8 cellular contexts compared by ENCODE assay signal in genomic region chr1:89987170-89987819, GRCh38. TPM values are rescaled to one million over a fixed set of nuclear protein-coding genes. Genes with fewer than 3 reads are reported as not detected.
DNase-seq lines count a peak whose midpoint lies in the region; ATAC-seq, FAIRE-seq and TF ChIP-seq lines count a peak whose summit lies in the region.

No MANE protein-coding gene starts in this region.

- TF ChIP-seq RAD21 in liver (IDR thresholded peaks at IDR 0.05), result peak; percentile 96 to 97

- H3K4me3 ChIP-seq in coronary artery (no peak overlapping the region), liver (ENCODE audit: low read depth in 1 of 3, low read length in 3 of 3) (no peak overlapping the region)

- no peak overlapping the region for H3K9ac ChIP-seq in liver (ENCODE audit: low read depth in 1 of 2, low read length in 2 of 2)

- FAIRE-seq in TTC549 (lab: Jason Lieb, UNC), result peak; percentile 96

- H3K27me3 ChIP-seq in liver (ENCODE audit: control insufficient read depth in 4 of 4, insufficient read depth in 4 of 4, low read length in 3 of 4), result no peaks in the 10 kb centered on the region

- no peaks in the 10 kb centered on the region for H3K9me3 ChIP-seq in liver (ENCODE audit: control insufficient read depth in 4 of 4, low read length in 3 of 4)

- TF ChIP-seq CTCF in AG09319 (IDR thresholded peaks at IDR 0.05; ENCODE audit: low read depth, low read length), result peak; percentile 87
- TF ChIP-seq CTCF in coronary artery (IDR thresholded peaks at IDR 0.05), result peak; percentile 68
- peak; percentile 91 for TF ChIP-seq CTCF in liver (IDR thresholded peaks at IDR 0.05; ENCODE audit: low read depth, low read length, missing input control)

- under 1% methylated on average over 3 of the region's 3 CpGs for WGBS in liver

- no peaks in the 10 kb centered on the region for H3K36me3 ChIP-seq in liver (ENCODE audit: control insufficient read depth in 4 of 4, insufficient read depth in 3 of 4, low read depth in 1 of 4, low read length in 3 of 4)

- ATAC-seq in GM18511 (IDR thresholded peaks at IDR 0.05; ENCODE audit: unreplicated experiment), result peak; percentile 92
- ATAC-seq in HG03095 (IDR thresholded peaks at IDR 0.05; ENCODE audit: unreplicated experiment), result peak; percentile 88

- H3K27ac ChIP-seq in coronary artery (no peak overlapping the region), liver (ENCODE audit: low read depth in 1 of 2, low read length in 2 of 2) (no peak overlapping the region)

- H3K4me1 ChIP-seq in liver (ENCODE audit: control insufficient read depth in 4 of 4, insufficient read depth in 4 of 4, low read length in 3 of 4), result peaks cover 0 to 12% (median 3%) of the 10 kb centered on the region in 4 donors

- DNase-seq in AG09319 (ENCODE audit: extremely low read depth, low read depth) (no peak), NCI-H2171 (lab: John Stamatoyannopoulos, UW) (peak; percentile 39), coronary artery (ENCODE audit: low spot score) (no peak), stromal cell of bone marrow (ENCODE audit: low read depth) (peak; percentile 62)

TF ChIP-seq in liver, 16 proteins besides CTCF, POLR2A, EP300 and RAD21:
- TF ChIP-seq HNF4A (conservative IDR thresholded peaks at IDR 0.05), result peak; percentile 6 to 19
- TF ChIP-seq GABPA (IDR thresholded peaks at IDR 0.05 in 1 of 2, conservative IDR thresholded peaks at IDR 0.05 in 1 of 2), result no peak

RNA-seq across cellular contexts. Expression of gene ZNF326, which starts 7.6 kb away (rescaled TPM):
- 10 to 100 TPM; 11.6 to 14.6 TPM for total RNA-seq in liver
- 10 to 100 TPM in 1 of 2 donors, 1 to 10 TPM in 1; 6.5 to 10.2 TPM for polyA plus RNA-seq in liver

Comparison
In these comparisons a context has a peak if more than half of its experiments do, and no peak if none do; other contexts are left out.
1. DNase-seq: peak in NCI-H2171 (single experiment) and stromal cell of bone marrow (single experiment); none in AG09319 (single experiment) and coronary artery (single experiment).
2. Peak in every context shown above with its lines, with median percentiles within 50 percentile points of each other: CTCF ChIP-seq.